Comparison of ENCODE assay signal across 9 cellular contexts in the genomic region with DNA sequence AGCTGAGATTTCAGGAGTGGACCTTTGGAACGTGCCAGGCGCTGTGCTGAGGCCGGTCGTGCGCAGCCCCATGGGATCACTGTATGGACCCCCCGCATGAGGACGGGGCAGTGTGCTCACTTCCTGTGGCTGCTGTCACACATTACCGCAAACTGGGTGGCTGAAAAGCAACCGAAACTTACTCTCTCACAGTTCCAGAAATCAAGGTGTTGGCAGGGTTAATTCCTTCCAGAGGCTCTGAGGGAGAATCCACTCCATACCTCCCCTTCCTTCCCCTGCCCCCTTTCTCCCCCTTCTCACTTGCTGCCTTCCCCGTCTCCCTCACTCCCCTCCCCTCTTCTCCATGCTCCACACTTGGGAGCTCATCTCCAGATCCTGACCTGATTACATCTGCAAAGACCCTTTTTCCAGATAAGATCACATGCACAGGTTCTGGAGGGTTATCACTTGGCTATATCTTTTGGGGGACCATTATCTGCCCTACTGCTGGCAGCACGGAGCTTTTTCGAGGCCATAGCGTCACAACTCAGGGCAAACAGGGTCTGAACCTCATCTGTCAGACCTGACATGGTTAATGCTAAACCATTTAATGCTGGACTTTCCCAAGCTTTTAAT. TPM values are rescaled to one million over a fixed set of nuclear protein-coding genes. Genes with fewer than 3 reads are reported as not detected.
DNase-seq lines count a peak whose midpoint lies in the region; ATAC-seq and TF ChIP-seq lines count a peak whose summit lies in the region.
"Had no signal": no experiment of that assay in that cellular context is flagged by ENCODE, and none has a peak within 500 bp of the region (broad histone marks: within the 10 kb centered on the region; RNA-seq: fewer than 3 reads in every experiment).

No MANE protein-coding gene starts in this region.

- H3K4me3 ChIP-seq in IMR-90 (ENCODE audit: insufficient read depth, low read depth, low read length) (no peak overlapping the region), skin epidermis (no peak overlapping the region)

- H3K14ac ChIP-seq in IMR-90 (replicated peaks; ENCODE audit: low read depth, low read length) (no peak overlapping the region), H9 (ENCODE audit: insufficient read depth, low read length) (no peak overlapping the region; the same call in 1 of the 2 replicates)

- H2BK20ac ChIP-seq in IMR-90 (ENCODE audit: low read depth, low read length) = no peak overlapping the region
- no peak overlapping the region for H2BK20ac ChIP-seq in H9 (ENCODE audit: low read depth, low read length, poor library complexity, severe bottlenecking)

- H4K91ac ChIP-seq in IMR-90 (ENCODE audit: insufficient read depth, low read depth, low read length) (no peak overlapping the region), H9 (ENCODE audit: insufficient read length, low read depth, low read length) (no peak overlapping the region)

- no TSS peak for BruUV-seq in IMR-90 (replicated peaks; lab: Mats Ljungman, UMichigan)

- peaks cover 74 to 79% of the 10 kb centered on the region in 2 experiments for H3K4me1 Mint-ChIP-seq in H9

- no peak overlapping the region for H4K8ac ChIP-seq in IMR-90 (ENCODE audit: low read depth in 2 of 2, low read length in 2 of 2)
- H4K8ac ChIP-seq in H9 (replicated peaks; ENCODE audit: insufficient read length, low read depth, low read length) = no peak overlapping the region

- H3K36me3 ChIP-seq in IMR-90 (ENCODE audit: control insufficient read depth, insufficient read depth, low read length) = peaks cover 2% of the 10 kb centered on the region; the same call in 1 of the 2 replicates

- no peaks in the 10 kb centered on the region; the same call in 1 of the 2 replicates for H3K79me2 ChIP-seq in H9 (ENCODE audit: insufficient read depth, low read length)

- DNase-seq in IMR-90 (no peak), H9 (no peak), NCI-H1417 (lab: John Stamatoyannopoulos, UW) (no peak), T1000 (lab: John Stamatoyannopoulos, UW) (no peak)
- DNase-seq in NK-92 treated with Interleukin-12 subunit alpha and Interleukin-12 subunit beta, amount 100 ng/mL, for 24 hours (lab: John Stamatoyannopoulos, UW) = no peak
- DNase-seq: NCI-H446 treated with DMSO at 0.1 percent for 48 hours had no signal

- no peak for TF ChIP-seq POLR2A in IMR-90 (IDR thresholded peaks at IDR 0.05; ENCODE audit: low read depth, low read length)

- dilution Hi-C loops in IMR-90 (cut with HindIII; ENCODE audit: low sequenced_read_pairs, unreplicated experiment) = no loop called here

- no peaks in the 10 kb centered on the region for H3K27me3 ChIP-seq in IMR-90 (ENCODE audit: control insufficient read depth, insufficient read depth, low read length)
- no peaks in the 10 kb centered on the region for H3K27me3 ChIP-seq in H9 (ENCODE audit: insufficient read depth, low read length)

- peak overlapping the region; percentile 31; the same call in 1 of the 2 replicates for H3K23ac ChIP-seq in IMR-90 (ENCODE audit: low read depth, low read length)
- H3K23ac ChIP-seq in H9 (ENCODE audit: insufficient read length, low read depth, low read length) = no peak overlapping the region

- no peak for TF ChIP-seq RAD21 in IMR-90 (IDR thresholded peaks at IDR 0.05; ENCODE audit: low read length)

- no peak overlapping the region for H2AK9ac ChIP-seq in IMR-90 (replicated peaks; ENCODE audit: low read depth, low read length, poor library complexity)

- H3K27ac Mint-ChIP-seq in H9 = peak overlapping the region in 1 of 3 experiments; percentile 61; a peak in 1 of 7 replicates

- peaks cover 2% of the 10 kb centered on the region for H3K23me2 ChIP-seq in H9 (ENCODE audit: insufficient read length, low read depth, low read length, poor library complexity, severe bottlenecking)

- no peak overlapping the region for H2BK12ac ChIP-seq in H9 (ENCODE audit: insufficient read length, low read depth, low read length)

- H3K27ac ChIP-seq in IMR-90 (ENCODE audit: insufficient read depth, low read length) (no peak overlapping the region), cingulate gyrus (ENCODE audit: low read depth, low read length) (peak overlapping the region; percentile 91), skin epidermis (peak overlapping the region in 16 of 21 experiments; percentile 4 to 99 (median 78)), H9 (ENCODE audit: insufficient read length, low read depth, low read length) (no peak overlapping the region)

- peaks cover 35% of the 10 kb centered on the region for H4K20me1 ChIP-seq in IMR-90 (ENCODE audit: insufficient read depth, low read length)
- H4K20me1 ChIP-seq in H9 (ENCODE audit: control insufficient read depth, insufficient read depth, insufficient read length) = no peaks in the 10 kb centered on the region

- no peak overlapping the region for H2AK5ac ChIP-seq in IMR-90 (ENCODE audit: low read depth, low read length)
- no peak overlapping the region for H2AK5ac ChIP-seq in H9 (ENCODE audit: insufficient read length, low read length)

- H2AFZ ChIP-seq in IMR-90 (replicated peaks; ENCODE audit: low read length, poor library complexity) = no peak overlapping the region
- no peak overlapping the region for H2AFZ ChIP-seq in H9 (ENCODE audit: low read length)

- H3K27me3 Mint-ChIP-seq in H9 (ENCODE audit: low read depth) = no peaks in the 10 kb centered on the region; the same call in none of the 2 replicates

- H3K9ac ChIP-seq in IMR-90 (ENCODE audit: low read depth, low read length) (no peak overlapping the region), H9 (ENCODE audit: extremely low read depth, insufficient read length, low read length) (no peak overlapping the region)

- POLR2A ChIA-PET in IMR-90 (lab: Charles Lee; ENCODE audit: unreplicated experiment) = no interaction called here

- peaks cover 4 to 6% of the 10 kb centered on the region in 2 experiments; a peak in 3 of 5 replicates for H3K9me3 Mint-ChIP-seq in H9

- H2BK120ac ChIP-seq in IMR-90 (ENCODE audit: low read depth, low read length) (no peak overlapping the region), H9 (ENCODE audit: low read depth, low read length, poor library complexity, severe bottlenecking) (no peak overlapping the region)

- 75% methylated on average over 7 of the region's 13 CpGs; no CpG with 5 or more reads in 1 of the 2 experiments for WGBS in IMR-90 (ENCODE audit: extremely low coverage in 2 of 2, insufficient read length in 1 of 2), 2 experiments
- no CpG with 5 or more reads among the region's 13 CpGs for WGBS in H9 (ENCODE audit: extremely low coverage, insufficient read length, low lambda C conversion rate)

- H2BK5ac ChIP-seq in IMR-90 (ENCODE audit: low read depth, low read length, poor library complexity, severe bottlenecking) (no peak overlapping the region), H9 (ENCODE audit: insufficient read length, low read length) (no peak overlapping the region)

- no peak overlapping the region for H2BK15ac ChIP-seq in IMR-90 (ENCODE audit: low read depth, low read length)
- no peak overlapping the region for H2BK15ac ChIP-seq in H9 (ENCODE audit: low read depth, low read length)

- no peak overlapping the region for H3T11ph ChIP-seq in H9 (ENCODE audit: low read length)

- no peak for TF ChIP-seq CTCF in IMR-90 (conservative IDR thresholded peaks at IDR 0.05; ENCODE audit: low read depth, low read length)
- no peak for TF ChIP-seq CTCF in H9 (conservative IDR thresholded peaks at IDR 0.05)

- intact Hi-C loops in IMR-90 (cut with micrococcal nuclease) = loop anchor here (5.0 kb wide), 1 partner anchor 104 kb away; no protein-coding TSS in a partner anchor

- H3K4me3 Mint-ChIP-seq in H9 = no peak overlapping the region

- peak; percentile 49 for ATAC-seq in GM19324 (IDR thresholded peaks at IDR 0.05; ENCODE audit: low FRiP score, unreplicated experiment)
- no peak for ATAC-seq in IMR-90 (ENCODE audit: low read depth)

- H3K79me1 ChIP-seq in IMR-90 (ENCODE audit: low read depth in 1 of 2, low read length in 2 of 2) (peaks cover 29 to 86% of the 10 kb centered on the region in 2 experiments), H9 (ENCODE audit: insufficient read depth, low read depth, low read length, poor library complexity, severe bottlenecking) (no peaks in the 10 kb centered on the region)

- H3K36me3 Mint-ChIP-seq in H9 (ENCODE audit: insufficient read depth in 1 of 3, low read depth in 3 of 3) = peaks cover 7 to 25% (median 9%) of the 10 kb centered on the region in 3 experiments; a peak in 5 of 7 replicates

- H3K4me2 ChIP-seq in IMR-90 (ENCODE audit: low read depth, low read length) (no peak overlapping the region), H9 (ENCODE audit: insufficient read depth, insufficient read length, low read length) (no peak overlapping the region)

- H3K56ac ChIP-seq in IMR-90 (ENCODE audit: extremely low read depth, insufficient read depth, low read length) = no peak overlapping the region
- no peak overlapping the region for H3K56ac ChIP-seq in H9 (ENCODE audit: insufficient read length, low read depth, low read length)

- H3K4ac ChIP-seq in IMR-90 (ENCODE audit: low read depth, low read length) (no peak overlapping the region; the same call in 1 of the 2 replicates), H9 (ENCODE audit: low read depth, low read length) (no peak overlapping the region)

- H3K9me3 ChIP-seq in IMR-90 (ENCODE audit: control insufficient read depth, insufficient read depth, low read length) (0 out of 2 replicates have a peak, but pooled peaks cover 2% of the 10 kb centered on the region), H9 (ENCODE audit: control insufficient read depth, low read depth, low read length) (no peaks in the 10 kb centered on the region)

- H4K5ac ChIP-seq in IMR-90 (ENCODE audit: low read depth, low read length) = no peak overlapping the region
- no peak overlapping the region for H4K5ac ChIP-seq in H9 (ENCODE audit: insufficient read length, low read depth, low read length)

- CTCF ChIA-PET in IMR-90 (lab: Yijun Ruan, JAX) = interaction anchor here (0.8 kb wide), 1 partner anchor 10 kb away, joined by 3 read pairs; no protein-coding TSS in a partner anchor

- peaks cover 13% of the 10 kb centered on the region for H3K9me1 ChIP-seq in IMR-90 (ENCODE audit: insufficient read depth, low read length)

- peaks cover 14% of the 10 kb centered on the region for H3K4me1 ChIP-seq in IMR-90 (ENCODE audit: control insufficient read depth, insufficient read depth, low read length)
- H3K4me1 ChIP-seq in H9 (ENCODE audit: insufficient read depth, low read length) = peaks cover 20% of the 10 kb centered on the region

- H3K18ac ChIP-seq in IMR-90 (ENCODE audit: low read depth, low read length) (no peak overlapping the region), H9 (ENCODE audit: insufficient read length, low read depth, low read length) (no peak overlapping the region)

- in situ Hi-C loops in IMR-90 (cut with MboI; ENCODE audit: low sequenced_read_pairs) = loop anchor here (10.0 kb wide), 1 partner anchor 117 kb away; no protein-coding TSS in a partner anchor

TF ChIP-seq in IMR-90, 13 proteins besides CTCF, POLR2A, EP300 and RAD21 (continues in another document):
- TF ChIP-seq CEBPB (IDR thresholded peaks at IDR 0.05; ENCODE audit: low read depth, low read length) (no peak), RCOR1 (IDR thresholded peaks at IDR 0.05; ENCODE audit: insufficient replicate concordance, low read length) (no peak), MAZ (IDR thresholded peaks at IDR 0.05; ENCODE audit: borderline replicate concordance, low read depth, low read length) (no peak)

RNA-seq across cellular contexts. Expression of a gene that starts 41.2 kb away (rescaled TPM):
- total RNA-seq in IMR-90 (2012; rRNA removed) (9.5 and 10.8 TPM in 2 replicates), H9 (2021) (30.6 and 33.4 TPM in 2 replicates)
- 10.6 and 11.8 TPM in 2 replicates for polyA plus RNA-seq in IMR-90 (2012; rRNA removed)
- polyA plus RNA-seq in IMR-90 (2012; cell fraction: cytosol; rRNA removed) = 4.8 and 6.4 TPM in 2 replicates
- polyA plus RNA-seq in IMR-90 (2012; cell fraction: nucleus; rRNA removed; ENCODE audit: low replicate concordance) = 5.8 and 7.8 TPM in 2 replicates

Comparison
In these comparisons a context has a peak if more than half of its experiments do, and no peak if none do; other contexts are left out.
1. H3K27ac ChIP-seq: peak in cingulate gyrus (single experiment) and skin epidermis (16 of 21); none in IMR-90 (single experiment) and H9 (single experiment).